Comparison of ENCODE assay signal across 18 cellular contexts in the genomic region with DNA sequence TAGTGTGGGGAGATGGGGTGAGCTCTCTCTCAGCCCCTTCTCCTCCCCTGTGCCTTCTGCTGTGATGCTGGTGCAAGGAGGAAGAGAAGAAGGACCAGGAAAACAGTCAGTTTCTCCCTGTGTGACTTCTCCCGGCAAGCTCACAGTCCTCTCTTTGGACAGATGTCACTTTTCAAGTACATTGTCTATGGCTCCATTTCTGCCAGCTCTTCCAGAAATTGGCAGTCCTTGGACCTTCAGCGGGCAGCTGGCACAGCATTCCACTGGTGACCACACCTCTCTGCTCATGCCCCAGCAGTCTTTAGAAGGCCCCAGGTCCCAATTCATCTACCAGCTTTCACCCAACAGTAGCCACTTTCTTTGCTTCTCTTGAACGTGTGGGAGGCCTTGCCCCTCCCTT.
"Had no signal": no experiment of that assay in that cellular context is flagged by ENCODE, and none has a peak within 500 bp of the region (broad histone marks: within the 10 kb centered on the region; RNA-seq: fewer than 3 reads in every experiment).

No MANE protein-coding gene starts in this region.

- H3K9me3 Mint-ChIP-seq: activated T-helper 1 cell treated with anti-CD3 and anti-CD28 coated beads, Interleukin-12 subunit alpha, Interleukin-12 subunit beta, Interleukin-2, Interleukin-4 antibody, amounts not matched to agents 30 ng/mL and 10 ng/mL and 1 ng/mL, durations not matched to agents 14 hours and 24 hours and 36 hours; dendritic cell treated with granulocyte-macrophage colony-stimulating factor and Interleukin-4, amounts not matched to agents 40 ng/mL and 50 ng/mL, for 4 days had no signal

- H3K27me3 ChIP-seq: cardiac muscle cell, ovary, tibial artery had no signal

- H3K27me3 Mint-ChIP-seq: dendritic cell treated with granulocyte-macrophage colony-stimulating factor and Interleukin-4, amounts not matched to agents 40 ng/mL and 50 ng/mL, for 4 days had no signal

- H3K9me3 ChIP-seq: ovary, psoas muscle, tibial artery had no signal

- H3K4me3 ChIP-seq: cardiac muscle cell, ovary, psoas muscle, tibial artery had no signal

- ATAC-seq: psoas muscle had no signal

- H3K27ac ChIP-seq: cardiac muscle cell, ovary, psoas muscle, tibial artery, WERI-Rb-1 had no signal

- DNase-seq: activated CD4-positive, alpha-beta T cell treated with anti-CD3 and anti-CD28 coated beads for 1 hour; activated CD4-positive, alpha-beta T cell treated with anti-CD3 and anti-CD28 coated beads, Interleukin-2, amount 50 U/mL, for 4 hours; activated gamma-delta T cell treated with Interleukin-2 at 50 U/mL for 16 hours; amygdala; effector memory CD4-positive, alpha-beta T cell; ovary; psoas muscle; right cardiac atrium; stimulated activated CD4-positive, alpha-beta T cell treated with anti-CD3 and anti-CD28 coated beads, Interleukin-15, amount 100 ng/mL, for 24 hours; stimulated activated CD4-positive, alpha-beta T cell treated with anti-CD3 and anti-CD28 coated beads, Interleukin-2, amount 100 ng/mL, for 48 hours; SW 1271; T-helper 2 cell; tibial artery; WERI-Rb-1 had no signal

- H3K4me1 ChIP-seq: psoas muscle, tibial artery had no signal

- H3K27ac Mint-ChIP-seq: activated naive CD8-positive, alpha-beta T cell; activated T-helper 1 cell treated with anti-CD3 and anti-CD28 coated beads, Interleukin-12 subunit alpha, Interleukin-12 subunit beta, Interleukin-2, Interleukin-4 antibody, amounts not matched to agents 30 ng/mL and 10 ng/mL and 1 ng/mL, durations not matched to agents 14 hours and 24 hours and 36 hours; dendritic cell treated with granulocyte-macrophage colony-stimulating factor and Interleukin-4, amounts not matched to agents 40 ng/mL and 50 ng/mL, for 4 days had no signal

- H3K4me3 Mint-ChIP-seq: activated naive CD8-positive, alpha-beta T cell; activated T-helper 1 cell treated with anti-CD3 and anti-CD28 coated beads, Interleukin-12 subunit alpha, Interleukin-12 subunit beta, Interleukin-2, Interleukin-4 antibody, amounts not matched to agents 30 ng/mL and 10 ng/mL and 1 ng/mL, durations not matched to agents 14 hours and 24 hours and 36 hours; dendritic cell treated with granulocyte-macrophage colony-stimulating factor and Interleukin-4, amounts not matched to agents 40 ng/mL and 50 ng/mL, for 4 days had no signal

- H3K36me3 ChIP-seq: cardiac muscle cell, ovary, WERI-Rb-1 had no signal
